In genomic region chr19:49690656-49691242, GRCh38 we compare ENCODE assay signal across 8 cellular contexts. TPM values are rescaled to one million over a fixed set of nuclear protein-coding genes. Genes with fewer than 3 reads are reported as not detected.
DNase-seq lines count a peak whose midpoint lies in the region; ATAC-seq, FAIRE-seq and TF ChIP-seq lines count a peak whose summit lies in the region.

Gene CPT1C (plus strand): TSS chr19:49691116. CDS start chr19:49692253, 1,137 bp downstream.

- peaks cover 0 to 12% of the 10 kb centered on the region in 2 experiments for H3K36me3 ChIP-seq in endothelial cell of umbilical vein (ENCODE audit: control insufficient read depth in 2 of 2, extremely low read depth in 1 of 2, insufficient read depth in 2 of 2, low read length in 2 of 2)

- H3K4me2 ChIP-seq in endothelial cell of umbilical vein (ENCODE audit: insufficient read depth, low read length) = peak within 1 kb of the TSS; percentile 87

- no peaks in the 10 kb centered on the region for H3K9me1 ChIP-seq in endothelial cell of umbilical vein (replicated peaks; ENCODE audit: control insufficient read depth, extremely low read depth, insufficient read depth, low read length)

- DNase-seq in DMS114 treated with DMSO at 0.1 percent for 48 hours (lab: John Stamatoyannopoulos, UW; ENCODE audit: unreplicated experiment) = peak; percentile 76
- DNase-seq in NCI-H2107 treated with DMSO at 0.1 percent for 48 hours (lab: John Stamatoyannopoulos, UW; ENCODE audit: unreplicated experiment) = peak; percentile 93
- DNase-seq in activated CD8-positive, alpha-beta memory T cell treated with anti-CD3 and anti-CD28 coated beads, Interleukin-2, amount 50 U/mL, for 48 hours = peak; percentile 84
- DNase-seq in endothelial cell of umbilical vein (ENCODE audit: low read depth, low spot score) = peak; percentile 83
- DNase-seq in memory B cell (ENCODE audit: low spot score in 2 of 2) = no peak
- DNase-seq in stimulated activated CD8-positive, alpha-beta memory T cell treated with anti-CD3 and anti-CD28 coated beads, Interleukin-12 subunit alpha, Interleukin-12 subunit beta, amount 100 ng/mL, for 1 hour (ENCODE audit: low read depth) = peak; percentile 25

- H4K20me1 ChIP-seq in endothelial cell of umbilical vein (replicated peaks; ENCODE audit: control insufficient read depth, extremely low read depth, insufficient read depth, low read length) = no peaks in the 10 kb centered on the region

- peak within 1 kb of the TSS; percentile 88 for H3K4me3 Mint-ChIP-seq in memory B cell

- H3K27ac Mint-ChIP-seq in memory B cell = peak within 1 kb of the TSS; percentile 2

- POLR2A ChIA-PET in endothelial cell of umbilical vein (lab: Charles Lee) = interaction anchor here (0.6 to 1.2 kb wide), 2 partner anchors 27 to 70 kb away, joined by 4 to 5 read pairs; no protein-coding TSS in a partner anchor

- peak; percentile 36 for ATAC-seq in memory B cell (ENCODE audit: low read depth)
- no peak for ATAC-seq in HG03135 (IDR thresholded peaks at IDR 0.05; ENCODE audit: unreplicated experiment)
- no peak for ATAC-seq in GM21381 (IDR thresholded peaks at IDR 0.05; ENCODE audit: unreplicated experiment)

- H3K27me3 ChIP-seq in endothelial cell of umbilical vein (ENCODE audit: control insufficient read depth in 2 of 2, insufficient read depth in 2 of 2, low read length in 2 of 2) = no peaks in the 10 kb centered on the region

- FAIRE-seq in endothelial cell of umbilical vein (lab: Jason Lieb, UNC) = peak; percentile 95

- dilution Hi-C loops in endothelial cell of umbilical vein (cut with MboI; ENCODE audit: extremely low pct_ligation_motif_present, low sequenced_read_pairs) = no loop called here

- no peaks in the 10 kb centered on the region for H3K9me3 Mint-ChIP-seq in memory B cell

- peak within 1 kb of the TSS; percentile 87 for H2AFZ ChIP-seq in endothelial cell of umbilical vein (ENCODE audit: low read depth, low read length)

- H3K36me3 Mint-ChIP-seq in memory B cell = peaks cover 11% of the 10 kb centered on the region

- TF ChIP-seq CTCF in endothelial cell of umbilical vein (IDR thresholded peaks at IDR 0.05; ENCODE audit: extremely low read depth in 1 of 2, insufficient read depth in 1 of 2, low read depth in 1 of 2, low read length in 2 of 2) = no peak

- H3K27ac ChIP-seq in endothelial cell of umbilical vein (ENCODE audit: insufficient read depth, low read depth, low read length) = no peak within 1 kb of the TSS

- CTCF ChIA-PET in endothelial cell of umbilical vein (lab: Charles Lee) = interaction anchor here (0.9 to 2.9 kb wide), 3 partner anchors 10 to 110 kb away, joined by 3 to 9 read pairs (median 3); partner anchors contain the start of gene NOSIP

- intact Hi-C loops in endothelial cell of umbilical vein (cut with micrococcal nuclease) = loop anchor here (1.0 to 2.0 kb wide), 2 partner anchors 26 to 76 kb away; no protein-coding TSS in a partner anchor

- H3K27me3 Mint-ChIP-seq in memory B cell = peaks cover 14% of the 10 kb centered on the region

- TF ChIP-seq POLR2A in endothelial cell of umbilical vein (IDR thresholded peaks at IDR 0.05; ENCODE audit: low read depth, low read length) = peak; percentile 79

- H3K4me1 Mint-ChIP-seq in memory B cell = peaks cover 17% of the 10 kb centered on the region

- H3K9me3 ChIP-seq in endothelial cell of umbilical vein (replicated peaks; ENCODE audit: control insufficient read depth, insufficient read depth, low read length) = no peaks in the 10 kb centered on the region

- BruUV-seq in endothelial cell of umbilical vein (replicated peaks; lab: Mats Ljungman, UMichigan) = TSS peak; percentile 52

- H3K79me2 ChIP-seq in endothelial cell of umbilical vein (ENCODE audit: control insufficient read depth, insufficient read depth, low read length) = no peaks in the 10 kb centered on the region

- peak within 1 kb of the TSS; percentile 7 for H3K9ac ChIP-seq in endothelial cell of umbilical vein (replicated peaks; ENCODE audit: extremely low read depth, insufficient read depth, low read length)

- H3K4me1 ChIP-seq in endothelial cell of umbilical vein (ENCODE audit: control insufficient read depth, extremely low read depth, insufficient read depth, low read length) = peaks cover 40% of the 10 kb centered on the region

- H3K4me3 ChIP-seq in endothelial cell of umbilical vein (replicated peaks in 1 of 3; ENCODE audit: insufficient read depth in 1 of 3, low read depth in 1 of 3, low read length in 3 of 3) = peak within 1 kb of the TSS; percentile 17 to 74 (median 59)

TF ChIP-seq in endothelial cell of umbilical vein, 7 proteins besides CTCF, POLR2A, EP300 and RAD21:
- TF ChIP-seq POLR2AphosphoS5 (IDR thresholded peaks at IDR 0.05; ENCODE audit: insufficient read depth, low read depth, low read length) (peak; percentile 62), MYC (IDR thresholded peaks at IDR 0.05; ENCODE audit: low read depth, low read length) (no peak)

RNA-seq across cellular contexts. Expression of gene CPT1C, which starts in this region (rescaled TPM):
- total RNA-seq in endothelial cell of umbilical vein = 24.7 and 45.7 TPM in 2 replicates
- polyA plus RNA-seq in endothelial cell of umbilical vein = 80.8 and 88.3 TPM in 2 replicates
- 27.2 and 35.7 TPM in 2 replicates for polyA plus RNA-seq in endothelial cell of umbilical vein (2011; cell fraction: cytosol; rRNA removed)
- 286 and 359 TPM in 2 replicates for polyA plus RNA-seq in endothelial cell of umbilical vein (2011; cell fraction: nucleus; rRNA removed)
- 28.2 and 30.0 TPM in 2 replicates for polyA plus RNA-seq in endothelial cell of umbilical vein (2012)
- 40.1 and 47.8 TPM in 2 replicates for polyA minus RNA-seq in endothelial cell of umbilical vein
- not detected for polyA minus RNA-seq in endothelial cell of umbilical vein (2011; cell fraction: cytosol; rRNA and poly(A)+ RNA removed)
- polyA minus RNA-seq in endothelial cell of umbilical vein (2011; cell fraction: nucleus; rRNA and poly(A)+ RNA removed) = 42.0 and 59.1 TPM in 2 replicates

Comparison
In these comparisons a context has a peak if more than half of its experiments do, and no peak if none do; other contexts are left out.
1. DNase-seq: peak in DMS114 treated with DMSO at 0.1 percent for 48 hours (single experiment), NCI-H2107 treated with DMSO at 0.1 percent for 48 hours (single experiment), activated CD8-positive, alpha-beta memory T cell treated with anti-CD3 and anti-CD28 coated beads, Interleukin-2, amount 50 U/mL, for 48 hours (single experiment), endothelial cell of umbilical vein (single experiment) and stimulated activated CD8-positive, alpha-beta memory T cell treated with anti-CD3 and anti-CD28 coated beads, Interleukin-12 subunit alpha, Interleukin-12 subunit beta, amount 100 ng/mL, for 1 hour (single experiment); none in memory B cell (0 of 2).